Comparison of ENCODE assay signal across 4 cellular contexts in genomic region chr3:172816281-172816680, GRCh38.
"Had no signal": no experiment of that assay in that cellular context is flagged by ENCODE, and none has a peak within 500 bp of the region (broad histone marks: within the 10 kb centered on the region; RNA-seq: fewer than 3 reads in every experiment).

No MANE protein-coding gene starts in this region.

- ATAC-seq: GM23338, HepG2 had no signal

- H2AFZ ChIP-seq: GM23338 had no signal

- H3K4me2 ChIP-seq: GM23338 had no signal

- DNase-seq: H9, HCEC 1CT had no signal

- H3K4me3 ChIP-seq: GM23338 had no signal
